In the genomic region with DNA sequence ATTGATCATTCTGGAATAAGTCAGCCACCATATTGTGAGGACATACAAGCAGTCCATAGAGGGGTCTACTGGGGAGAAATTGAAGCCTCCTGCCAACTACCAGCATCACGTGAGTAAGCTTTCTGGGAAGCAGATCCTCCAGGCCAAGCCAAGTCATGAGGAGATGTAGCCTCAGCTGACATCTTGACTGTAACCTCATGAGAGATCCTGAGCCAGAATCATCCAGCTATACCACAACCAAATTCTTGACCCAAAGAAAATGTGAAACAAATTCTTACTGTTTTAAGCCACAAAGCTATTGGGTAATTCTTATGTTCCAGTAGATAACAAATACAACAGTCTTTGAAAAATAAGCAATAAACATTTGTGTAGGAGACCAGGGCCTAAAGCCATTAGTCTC, we compare ENCODE assay signal across 14 cellular contexts.
DNase-seq lines count a peak whose midpoint lies in the region; ATAC-seq and TF ChIP-seq lines count a peak whose summit lies in the region.
"Had no signal": no experiment of that assay in that cellular context is flagged by ENCODE, and none has a peak within 500 bp of the region (broad histone marks: within the 10 kb centered on the region; RNA-seq: fewer than 3 reads in every experiment).

No MANE protein-coding gene starts in this region.

- H3K4me1 ChIP-seq in DND-41 (ENCODE audit: insufficient read depth, low read length) = peaks cover 6% of the 10 kb centered on the region; the same call in 1 of the 2 replicates

- no peaks in the 10 kb centered on the region for H3K36me3 Mint-ChIP-seq in nephron (ENCODE audit: low read depth)

- H3K36me3 ChIP-seq in DND-41 (ENCODE audit: insufficient read depth, low read length) = no peaks in the 10 kb centered on the region
- no peaks in the 10 kb centered on the region for H3K36me3 ChIP-seq in MG63

- no peaks in the 10 kb centered on the region for H3K79me2 ChIP-seq in DND-41 (ENCODE audit: insufficient read depth, low read length)

- no peak overlapping the region for H3K4me3 ChIP-seq in DND-41 (ENCODE audit: low read depth in 1 of 2, low read length in 2 of 2)
- no peak overlapping the region for H3K4me3 ChIP-seq in MG63
- H3K4me3 ChIP-seq: GM23338 had no signal

- H2AFZ ChIP-seq in DND-41 (ENCODE audit: low read depth, low read length) = peak overlapping the region; percentile 26; the same call in 1 of the 2 replicates
- H2AFZ ChIP-seq: GM23338 had no signal

- H3K27me3 ChIP-seq in DND-41 (ENCODE audit: insufficient read depth, low read length, poor library complexity) (no peaks in the 10 kb centered on the region), MG63 (no peaks in the 10 kb centered on the region)

- H3K27ac ChIP-seq in DND-41 (ENCODE audit: low read length) = no peak overlapping the region

- H3K4me1 Mint-ChIP-seq in nephron = peaks cover 57% of the 10 kb centered on the region
- H3K4me1 Mint-ChIP-seq: GM23338 had no signal

- peak overlapping the region; percentile 80 to 90 (median 86) for H3K27ac Mint-ChIP-seq in nephron
- H3K27ac Mint-ChIP-seq: CD4-positive, alpha-beta T cell; GM23338 had no signal

- no peaks in the 10 kb centered on the region for H4K20me1 ChIP-seq in DND-41 (ENCODE audit: insufficient read depth, low read length)

- no peaks in the 10 kb centered on the region for H3K9me3 ChIP-seq in DND-41 (ENCODE audit: insufficient read depth, low read length, severe bottlenecking)
- H3K9me3 ChIP-seq in MG63 = no peaks in the 10 kb centered on the region

- H3K27me3 Mint-ChIP-seq in nephron (ENCODE audit: low read depth) = no peaks in the 10 kb centered on the region
- H3K27me3 Mint-ChIP-seq: CD4-positive, alpha-beta T cell had no signal

- ATAC-seq in DND-41 (ENCODE audit: insufficient read depth, low read depth) (no peak), esophagus mucosa (no peak)
- ATAC-seq: GM23338, PC-3 had no signal

- TF ChIP-seq CTCF in DND-41 (IDR thresholded peaks at IDR 0.05; ENCODE audit: borderline replicate concordance, extremely low read depth, low read length, poor library complexity, severe bottlenecking) = no peak
- TF ChIP-seq CTCF in nephron (IDR thresholded peaks at IDR 0.05; ENCODE audit: unreplicated experiment in 3 of 3) = no peak

- no peak overlapping the region for H3K4me3 Mint-ChIP-seq in nephron
- H3K4me3 Mint-ChIP-seq: CD4-positive, alpha-beta T cell; GM23338 had no signal

- no peaks in the 10 kb centered on the region for H3K9me3 Mint-ChIP-seq in nephron
- H3K9me3 Mint-ChIP-seq: CD4-positive, alpha-beta T cell; GM23338 had no signal

- no peak overlapping the region for H3K9ac ChIP-seq in DND-41 (ENCODE audit: low read depth, low read length)

- no peak for DNase-seq in DND-41
- DNase-seq in astrocyte of the hippocampus (ENCODE audit: low read depth, low spot score) = peak; percentile 38
- peak; percentile 77 for DNase-seq in fibroblast of peridontal ligament (ENCODE audit: extremely low read depth)
- DNase-seq in Ammon's horn (ENCODE audit: low spot score) = no peak
- no peak for DNase-seq in MG63
- DNase-seq in HPDE6-E6E7 (ENCODE audit: extremely low spot score) = no peak
- DNase-seq: Calu3; CD4-positive, alpha-beta T cell; NCI-H1092; NCI-H345; PC-3 had no signal

- H3K4me2 ChIP-seq in DND-41 (ENCODE audit: insufficient read depth, low read length) = no peak overlapping the region
- H3K4me2 ChIP-seq: GM23338 had no signal

Comparison
In these comparisons a context has a peak if more than half of its experiments do, and no peak if none do; other contexts are left out.
1. DNase-seq: peak in astrocyte of the hippocampus (single experiment) and fibroblast of peridontal ligament (single experiment); none in DND-41 (single experiment), Ammon's horn (single experiment), MG63 (single experiment) and HPDE6-E6E7 (single experiment).